In genomic region chr3:108518895-108519294, GRCh38 we compare ENCODE assay signal across 28 cellular contexts. TPM values are rescaled to one million over a fixed set of nuclear protein-coding genes. Genes with fewer than 3 reads are reported as not detected.
DNase-seq lines count a peak whose midpoint lies in the region; ATAC-seq, FAIRE-seq and TF ChIP-seq lines count a peak whose summit lies in the region.
"Had no signal": no experiment of that assay in that cellular context is flagged by ENCODE, and none has a peak within 500 bp of the region (broad histone marks: within the 10 kb centered on the region; RNA-seq: fewer than 3 reads in every experiment).

No MANE protein-coding gene starts in this region.

- H3K9me3 ChIP-seq in GM12878 (replicated peaks; ENCODE audit: control insufficient read depth, insufficient read depth, low read length) (no peaks in the 10 kb centered on the region), Caco-2 (no peaks in the 10 kb centered on the region)
- H3K9me3 ChIP-seq: gastrocnemius medialis, Peyer's patch, SJSA1 had no signal

- CTCF ChIA-PET in GM12878 (lab: Yijun Ruan, JAX), result interaction anchor here (1.0 kb wide), 1 partner anchor 31 kb away, joined by 3 read pairs; no protein-coding TSS in a partner anchor
- CTCF ChIA-PET in Caco-2 (lab: Charles Lee), result no interaction called here
- CTCF ChIA-PET in activated CD8-positive, alpha-beta memory T cell treated with anti-CD3 and anti-CD28 coated beads, Interleukin-2, amount 10 ng/mL, durations not matched to agents 7 days and 5 days (lab: Charles Lee), result interaction anchor here (1.5 kb wide), 1 partner anchor 20 kb away, joined by 3 read pairs; no protein-coding TSS in a partner anchor
- CTCF ChIA-PET in T-cell (lab: Charles Lee), result interaction anchor here in 1 of 2 donors (0.6 kb wide), 1 partner anchor 591 kb away, joined by 3 read pairs; no protein-coding TSS in a partner anchor

- 5% methylated on average over 1 of the region's 1 CpG for WGBS in GM12878 (ENCODE audit: insufficient coverage, insufficient replicate concordance, low lambda C conversion rate, missing lambda C conversion rate)

- H3K36me3 Mint-ChIP-seq in Caco-2 (ENCODE audit: insufficient read depth, unreplicated experiment) (no peaks in the 10 kb centered on the region), T-cell (no peaks in the 10 kb centered on the region)
- no peaks in the 10 kb centered on the region for H3K36me3 Mint-ChIP-seq in activated CD8-positive, alpha-beta memory T cell treated with anti-CD3 and anti-CD28 coated beads, Interleukin-2, amount 10 ng/mL, durations not matched to agents 7 days and 5 days
- H3K36me3 Mint-ChIP-seq: immature natural killer cell; natural killer cell treated with Interleukin-12 subunit alpha and Interleukin-12 subunit beta and Interleukin-15 and Interleukin-18, amount 100 ng/mL, for 72 hours; stimulated activated effector memory CD8-positive, alpha-beta T cell treated with anti-CD3 and anti-CD28 coated beads, Interleukin-12 subunit alpha, Interleukin-12 subunit beta, amount 100 ng/mL, for 72 hours had no signal

- H3K27ac Mint-ChIP-seq in Caco-2 (ENCODE audit: unreplicated experiment) (no peak overlapping the region), T-cell (no peak overlapping the region)
- no peak overlapping the region for H3K27ac Mint-ChIP-seq in activated CD8-positive, alpha-beta memory T cell treated with anti-CD3 and anti-CD28 coated beads, Interleukin-2, amount 10 ng/mL, durations not matched to agents 7 days and 5 days
- H3K27ac Mint-ChIP-seq: activated naive CD4-positive, alpha-beta T cell treated with anti-CD3 and anti-CD28 coated beads for 36 hours; IgD-negative memory B cell; immature natural killer cell; natural killer cell treated with Interleukin-12 subunit alpha and Interleukin-12 subunit beta and Interleukin-15 and Interleukin-18, amount 100 ng/mL, for 72 hours; stimulated activated effector memory CD8-positive, alpha-beta T cell treated with anti-CD3 and anti-CD28 coated beads, Interleukin-12 subunit alpha, Interleukin-12 subunit beta, amount 100 ng/mL, for 72 hours had no signal

- H3K4me1 Mint-ChIP-seq in Caco-2 (ENCODE audit: low read depth, unreplicated experiment) (no peaks in the 10 kb centered on the region), T-cell (no peaks in the 10 kb centered on the region)
- H3K4me1 Mint-ChIP-seq in activated CD8-positive, alpha-beta memory T cell treated with anti-CD3 and anti-CD28 coated beads, Interleukin-2, amount 10 ng/mL, durations not matched to agents 7 days and 5 days, result no peaks in the 10 kb centered on the region
- H3K4me1 Mint-ChIP-seq: IgD-negative memory B cell; immature natural killer cell; stimulated activated effector memory CD8-positive, alpha-beta T cell treated with anti-CD3 and anti-CD28 coated beads, Interleukin-12 subunit alpha, Interleukin-12 subunit beta, amount 100 ng/mL, for 72 hours had no signal

- POLR2A ChIA-PET in GM12878 (lab: Charles Lee) (no interaction called here), Caco-2 (lab: Charles Lee) (no interaction called here), T-cell (lab: Charles Lee) (no interaction called here)

- no peak overlapping the region for H3K9ac ChIP-seq in GM12878 (ENCODE audit: control insufficient read depth, insufficient read depth, low read length)

- H2AFZ ChIP-seq in GM12878 (ENCODE audit: control insufficient read depth, low read depth, low read length), result no peak overlapping the region

- H3K27me3 Mint-ChIP-seq in Caco-2 (ENCODE audit: insufficient read depth, unreplicated experiment), result peaks cover 13% of the 10 kb centered on the region
- peaks cover 17% of the 10 kb centered on the region for H3K27me3 Mint-ChIP-seq in activated CD8-positive, alpha-beta memory T cell treated with anti-CD3 and anti-CD28 coated beads, Interleukin-2, amount 10 ng/mL, durations not matched to agents 7 days and 5 days
- peaks cover 0 to 7% of the 10 kb centered on the region in 2 donors for H3K27me3 Mint-ChIP-seq in T-cell

- no peak overlapping the region for H3K4me3 Mint-ChIP-seq in Caco-2 (ENCODE audit: unreplicated experiment)
- H3K4me3 Mint-ChIP-seq in activated CD8-positive, alpha-beta memory T cell treated with anti-CD3 and anti-CD28 coated beads, Interleukin-2, amount 10 ng/mL, durations not matched to agents 7 days and 5 days, result no peak overlapping the region
- no peak overlapping the region for H3K4me3 Mint-ChIP-seq in T-cell
- H3K4me3 Mint-ChIP-seq: activated naive CD4-positive, alpha-beta T cell treated with anti-CD3 and anti-CD28 coated beads for 36 hours; IgD-negative memory B cell; immature natural killer cell; natural killer cell treated with Interleukin-12 subunit alpha and Interleukin-12 subunit beta and Interleukin-15 and Interleukin-18, amount 100 ng/mL, for 72 hours; stimulated activated effector memory CD8-positive, alpha-beta T cell treated with anti-CD3 and anti-CD28 coated beads, Interleukin-12 subunit alpha, Interleukin-12 subunit beta, amount 100 ng/mL, for 72 hours had no signal

- FAIRE-seq in GM12878 (lab: Jason Lieb, UNC), result peak; percentile 35
- FAIRE-seq: urothelium cell line had no signal

- H3K4me2 ChIP-seq in GM12878 (ENCODE audit: control insufficient read depth, insufficient read depth), result no peak overlapping the region

- H3K4me1 ChIP-seq in GM12878 (ENCODE audit: control insufficient read depth, insufficient read depth, low read length), result no peaks in the 10 kb centered on the region
- H3K4me1 ChIP-seq in Caco-2, result no peaks in the 10 kb centered on the region
- H3K4me1 ChIP-seq: gastrocnemius medialis, Peyer's patch, SJSA1 had no signal

- H3K36me3 ChIP-seq in GM12878 (ENCODE audit: control insufficient read depth in 2 of 2, insufficient read depth in 2 of 2, low read length in 1 of 2) (no peaks in the 10 kb centered on the region), Caco-2 (ENCODE audit: control insufficient read depth, insufficient read depth, low read length) (no peaks in the 10 kb centered on the region)
- H3K36me3 ChIP-seq: gastrocnemius medialis, Peyer's patch, SJSA1 had no signal

- DNase-seq in EH (ENCODE audit: low read depth) (peak; percentile 15), M059J (ENCODE audit: low read depth) (peak; percentile 17), GM12878 (ENCODE audit: low read depth, low spot score) (no peak), fibroblast of the aortic adventitia (ENCODE audit: low read depth) (peak; percentile 12), Caco-2 (no peak), T-cell (no peak)
- DNase-seq in activated CD8-positive, alpha-beta memory T cell treated with anti-CD3 and anti-CD28 coated beads, Interleukin-2, amount 10 ng/mL, durations not matched to agents 7 days and 5 days, result no peak
- DNase-seq: activated CD4-positive, alpha-beta T cell treated with anti-CD3 and anti-CD28 coated beads, Interleukin-2, amount 50 U/mL, for 1 hour; activated naive CD4-positive, alpha-beta T cell treated with anti-CD3 and anti-CD28 coated beads for 36 hours; amygdala; central memory CD4-positive, alpha-beta T cell; DND-41; gastrocnemius medialis; hippocampal formation; immature natural killer cell; NCI-H1417 treated with DMSO at 0.1 percent for 48 hours; NCI-H2107; NCI-H524 treated with DMSO at 0.1 percent for 48 hours; Peyer's patch; retina; stimulated activated CD4-positive, alpha-beta T cell treated with anti-CD3 and anti-CD28 coated beads, Interleukin-2, amount 100 ng/mL, for 48 hours had no signal

- H3K27me3 ChIP-seq in GM12878 (replicated peaks in 1 of 2; ENCODE audit: control insufficient read depth in 2 of 2, insufficient read depth in 2 of 2, low read length in 1 of 2) (no peaks in the 10 kb centered on the region), Caco-2 (replicated peaks; ENCODE audit: control insufficient read depth, insufficient read depth, low read length) (no peaks in the 10 kb centered on the region)
- H3K27me3 ChIP-seq: gastrocnemius medialis, Peyer's patch, SJSA1 had no signal

- no peak for TF ChIP-seq POLR2A in GM12878 (IDR thresholded peaks at IDR 0.05; ENCODE audit: low read depth, low read length)

- no peaks in the 10 kb centered on the region for H3K79me2 ChIP-seq in GM12878 (ENCODE audit: control insufficient read depth, insufficient read depth, low read length)

- intact Hi-C loops in GM12878 (cut with micrococcal nuclease; ENCODE audit: unreplicated experiment), result no loop called here
- intact Hi-C loops in Caco-2 (cut with micrococcal nuclease; ENCODE audit: unreplicated experiment), result no loop called here

- ATAC-seq in GM12878, result no peak
- ATAC-seq in HG03439 (IDR thresholded peaks at IDR 0.05; ENCODE audit: unreplicated experiment), result no peak
- ATAC-seq in activated CD8-positive, alpha-beta memory T cell treated with anti-CD3 and anti-CD28 coated beads, Interleukin-2, amount 10 ng/mL, durations not matched to agents 7 days and 5 days, result no peak
- ATAC-seq in T-cell (replicated peaks in 1 of 4), result no peak
- ATAC-seq: gastrocnemius medialis; natural killer cell treated with Interleukin-12 subunit alpha and Interleukin-12 subunit beta and Interleukin-15 and Interleukin-18, amount 100 ng/mL, for 72 hours had no signal

- no peak for TF ChIP-seq RAD21 in GM12878 (IDR thresholded peaks at IDR 0.05; ENCODE audit: insufficient read depth, low read depth, low read length)

- no peaks in the 10 kb centered on the region for H3K9me3 Mint-ChIP-seq in Caco-2 (ENCODE audit: unreplicated experiment)
- no peaks in the 10 kb centered on the region for H3K9me3 Mint-ChIP-seq in activated CD8-positive, alpha-beta memory T cell treated with anti-CD3 and anti-CD28 coated beads, Interleukin-2, amount 10 ng/mL, durations not matched to agents 7 days and 5 days (ENCODE audit: low read depth)
- no peaks in the 10 kb centered on the region for H3K9me3 Mint-ChIP-seq in T-cell
- H3K9me3 Mint-ChIP-seq: activated naive CD4-positive, alpha-beta T cell treated with anti-CD3 and anti-CD28 coated beads for 36 hours; IgD-negative memory B cell; immature natural killer cell; natural killer cell treated with Interleukin-12 subunit alpha and Interleukin-12 subunit beta and Interleukin-15 and Interleukin-18, amount 100 ng/mL, for 72 hours; stimulated activated effector memory CD8-positive, alpha-beta T cell treated with anti-CD3 and anti-CD28 coated beads, Interleukin-12 subunit alpha, Interleukin-12 subunit beta, amount 100 ng/mL, for 72 hours had no signal

- BruUV-seq in GM12878 (replicated peaks; lab: Mats Ljungman, UMichigan) (no TSS peak), Caco-2 (replicated peaks; lab: Mats Ljungman, UMichigan) (no TSS peak)

- H3K27ac ChIP-seq in GM12878 (ENCODE audit: control insufficient read depth, insufficient read depth), result no peak overlapping the region
- H3K27ac ChIP-seq: gastrocnemius medialis, Peyer's patch, SJSA1, VCaP had no signal

- SMC1A ChIA-PET in GM12878 (lab: Charles Lee; ENCODE audit: uncharacterized antibody, unreplicated experiment), result no interaction called here

- no peak for TF ChIP-seq EP300 in GM12878 (IDR thresholded peaks at IDR 0.05; ENCODE audit: borderline replicate concordance in 1 of 2, control insufficient read depth in 1 of 2, low read depth in 2 of 2, low read length in 2 of 2)

- no peaks in the 10 kb centered on the region for H4K20me1 ChIP-seq in GM12878 (ENCODE audit: control insufficient read depth, insufficient read depth)

- H3K4me3 ChIP-seq in GM12878 (no peak overlapping the region), fibroblast of the aortic adventitia (ENCODE audit: low read depth, low read length) (no peak overlapping the region), Caco-2 (ENCODE audit: low read depth, low read length) (no peak overlapping the region)
- H3K4me3 ChIP-seq: gastrocnemius medialis, Peyer's patch, SJSA1 had no signal

- in situ Hi-C loops in GM12878 (cut with MboI), result no loop called here

- no peak for TF ChIP-seq CTCF in GM12878 (IDR thresholded peaks at IDR 0.05 in 2 of 3, conservative IDR thresholded peaks at IDR 0.05 in 1 of 3; ENCODE audit: control insufficient read depth in 2 of 3, extremely low read depth in 1 of 3, insufficient read depth in 1 of 3, low read depth in 3 of 3, low read length in 3 of 3)
- no peak for TF ChIP-seq CTCF in fibroblast of the aortic adventitia (IDR thresholded peaks at IDR 0.05; ENCODE audit: insufficient read depth, low read length)
- TF ChIP-seq CTCF in Caco-2 (IDR thresholded peaks at IDR 0.05; ENCODE audit: insufficient read depth in 1 of 2, low read depth in 1 of 2, low read length in 1 of 2, severe bottlenecking in 1 of 2, unreplicated experiment in 1 of 2), result no peak

- RAD21 ChIA-PET in GM12878 (lab: Charles Lee; ENCODE audit: unreplicated experiment), result no interaction called here

RNA-seq across cellular contexts. Expression of gene MYH15, which starts 8.5 kb away (rescaled TPM):
- total RNA-seq in M059J (2014; rRNA removed; shearing (Covaris generic)), result 0.05 and 0.44 TPM in 2 replicates
- total RNA-seq in GM12878 (2013; cell fraction: nucleolus; rRNA removed), result 3.5 TPM in 2 replicates
- 0.06 and 0.16 TPM in 2 replicates for total RNA-seq in GM12878 (2014; rRNA removed)
- total RNA-seq in GM12878 (2014; rRNA removed; fragmentation: Illumina TruSeq; extraction: Trizol), result 0.09 and 0.13 TPM in 2 replicates
- total RNA-seq in GM12878 (2021), result 0.05 and 0.13 TPM in 2 replicates
- polyA plus RNA-seq in GM12878 (2011; ENCODE audit: low read depth), result 0.05 TPM
- 0.27 and 0.40 TPM in 2 replicates for polyA plus RNA-seq in GM12878 (2011; rRNA removed)
- polyA plus RNA-seq in GM12878 (2011; cell fraction: cytosol; rRNA removed), result 0.12 TPM in 2 replicates
- 0.99 and 1.2 TPM in 2 replicates for polyA plus RNA-seq in GM12878 (2011; cell fraction: nucleus; rRNA removed)
- polyA plus RNA-seq in GM12878 (2012), result 0.13 and 0.14 TPM in 2 replicates
- 0.07 and 0.13 TPM in 2 replicates for polyA plus RNA-seq in GM12878 (2014; fragmentation: Illumina TruSeq; extraction: Trizol)
- under 1 TPM; 0.06 to 0.09 TPM for polyA plus RNA-seq in GM12878 (2014; fragmentation: Nextera tagmentation; extraction: Ambion mirVana)
- polyA plus RNA-seq in GM12878 (2014; rRNA removed), result 0.05 and 0.13 TPM in 2 replicates
- polyA plus RNA-seq in GM12878 (2016; fragmentation: Nextera tagmentation; extraction: Ambion mirVana), result under 1 TPM in 1 of 2 experiments, not detected in 1; 0.12 TPM
- 0.21 and 0.66 TPM in 2 replicates for polyA minus RNA-seq in GM12878 (2011; rRNA and poly(A)+ RNA removed)
- 0.27 TPM in 1 of 2 replicates, not detected in the other for polyA minus RNA-seq in GM12878 (2011; cell fraction: cytosol; rRNA and poly(A)+ RNA removed)
- 0.73 and 0.96 TPM in 2 replicates for polyA minus RNA-seq in GM12878 (2011; cell fraction: nucleus; rRNA and poly(A)+ RNA removed)
- total RNA-seq in fibroblast of the aortic adventitia (ENCODE audit: low replicate concordance), result 0.99 and 1.6 TPM in 2 replicates
- total RNA-seq in Caco-2 (2022), result 0.21 and 0.25 TPM in 2 replicates
- under 1 TPM; 0.35 to 0.37 TPM for total RNA-seq in activated CD8-positive, alpha-beta memory T cell treated with anti-CD3 and anti-CD28 coated beads, Interleukin-2, amount 10 ng/mL, durations not matched to agents 7 days and 5 days
- total RNA-seq in T-cell, result under 1 TPM in 4 of 5 donors, not detected in 1; 0.07 to 0.18 (median 0.11) TPM
- polyA plus RNA-seq: IgD-negative memory B cell, immature natural killer cell had no signal

Comparison
In these comparisons a context has a peak if more than half of its experiments do, and no peak if none do; other contexts are left out.
1. DNase-seq: peak in EH (single experiment), M059J (single experiment) and fibroblast of the aortic adventitia (single experiment); none in GM12878 (single experiment), Caco-2 (0 of 2), activated CD8-positive, alpha-beta memory T cell treated with anti-CD3 and anti-CD28 coated beads, Interleukin-2, amount 10 ng/mL, durations not matched to agents 7 days and 5 days (single experiment) and T-cell (0 of 34).